ENCODE assay signal across 8 cellular contexts in genomic region chr5:40383719-40384651, GRCh38.
DNase-seq lines count a peak whose midpoint lies in the region; ATAC-seq and TF ChIP-seq lines count a peak whose summit lies in the region.

No MANE protein-coding gene starts in this region.

- BruUV-seq in A673 (replicated peaks; lab: Mats Ljungman, UMichigan), result no TSS peak

- no peaks in the 10 kb centered on the region for H3K4me1 ChIP-seq in A673 (ENCODE audit: insufficient read depth, low read length, poor library complexity, severe bottlenecking)

- no peak for TF ChIP-seq CTCF in brain microvascular endothelial cell (IDR thresholded peaks at IDR 0.05; ENCODE audit: low read depth, low read length, missing control alignments)
- no peak for TF ChIP-seq CTCF in A673 (conservative IDR thresholded peaks at IDR 0.05; ENCODE audit: low read depth, low read length)

- ATAC-seq in HG03521 (IDR thresholded peaks at IDR 0.05; ENCODE audit: unreplicated experiment), result peak; percentile 28
- peak; percentile 86 for ATAC-seq in stimulated activated naive CD8-positive, alpha-beta T cell treated with anti-CD3 and anti-CD28 coated beads, Interleukin-15, Interleukin-2, amounts not matched to agents 100 U/mL and 50 U/mL, for 24 hours

- no peak overlapping the region for H3K4me3 ChIP-seq in brain microvascular endothelial cell (ENCODE audit: low read depth, low read length)
- H3K4me3 ChIP-seq in A673 (ENCODE audit: low read depth, low read length, poor library complexity, severe bottlenecking), result no peak overlapping the region

- in situ Hi-C loops in brain microvascular endothelial cell (cut with HindIII; ENCODE audit: low pct_ligation_motif_present, low sequenced_read_pairs), result no loop called here

- H3K27me3 ChIP-seq in brain microvascular endothelial cell (replicated peaks), result no peaks in the 10 kb centered on the region
- H3K27me3 ChIP-seq in A673 (replicated peaks; ENCODE audit: insufficient read depth, low read depth, low read length, poor library complexity), result no peaks in the 10 kb centered on the region

- peak overlapping the region; percentile 71 for H3K27ac ChIP-seq in brain microvascular endothelial cell
- H3K27ac ChIP-seq in A673 (ENCODE audit: low read depth, low read length, poor library complexity, severe bottlenecking), result no peak overlapping the region

- H3K36me3 ChIP-seq in brain microvascular endothelial cell (replicated peaks), result no peaks in the 10 kb centered on the region
- H3K36me3 ChIP-seq in A673 (ENCODE audit: insufficient read depth, low read length, poor library complexity, severe bottlenecking), result no peaks in the 10 kb centered on the region

- intact Hi-C loops in A673 (cut with micrococcal nuclease; ENCODE audit: unreplicated experiment), result loop anchor here (10.0 kb wide), 1 partner anchor 301 kb away; no protein-coding TSS in a partner anchor

- no peak for TF ChIP-seq POLR2A in erythroblast (IDR thresholded peaks at IDR 0.05; ENCODE audit: low read length)

- peak; percentile 21 for DNase-seq in activated CD4-positive, alpha-beta T cell treated with anti-CD3 and anti-CD28 coated beads for 48 hours
- DNase-seq in activated CD4-positive, alpha-beta T cell treated with anti-CD3 and anti-CD28 coated beads for 4 hours, result no peak
- peak; percentile 82 for DNase-seq in brain microvascular endothelial cell
- DNase-seq in stimulated activated naive CD8-positive, alpha-beta T cell treated with anti-CD3 and anti-CD28 coated beads, Interleukin-15, Interleukin-2, amounts not matched to agents 100 U/mL and 50 U/mL, for 24 hours, result peak; percentile 28
- DNase-seq in A673 (ENCODE audit: low spot score), result no peak
- DNase-seq in erythroblast (lab: John Stamatoyannopoulos, UW), result no peak
- no peak for DNase-seq in NCI-H128 (lab: John Stamatoyannopoulos, UW; ENCODE audit: unreplicated experiment)

- CTCF ChIA-PET in A673 (lab: Charles Lee), result no interaction called here

- POLR2A ChIA-PET in A673 (lab: Charles Lee; ENCODE audit: low non-redundant PET), result no interaction called here

- H3K9me3 ChIP-seq in A673 (ENCODE audit: low read depth, low read length, poor library complexity, severe bottlenecking), result no peaks in the 10 kb centered on the region

Comparison
In these comparisons a context has a peak if more than half of its experiments do, and no peak if none do; other contexts are left out.
1. DNase-seq: peak in activated CD4-positive, alpha-beta T cell treated with anti-CD3 and anti-CD28 coated beads for 48 hours (single experiment), brain microvascular endothelial cell (single experiment) and stimulated activated naive CD8-positive, alpha-beta T cell treated with anti-CD3 and anti-CD28 coated beads, Interleukin-15, Interleukin-2, amounts not matched to agents 100 U/mL and 50 U/mL, for 24 hours (single experiment); none in activated CD4-positive, alpha-beta T cell treated with anti-CD3 and anti-CD28 coated beads for 4 hours (0 of 2), A673 (single experiment), erythroblast (0 of 2) and NCI-H128 (single experiment).